ENCODE assay signal across 8 cellular contexts in genomic region chr3:143001034-143001368, GRCh38. TPM values are rescaled to one million over a fixed set of nuclear protein-coding genes. Genes with fewer than 3 reads are reported as not detected.
A peak's percentile ranks its signal among the peaks of the same experiment; 100 is the strongest.
DNase-seq lines count a peak whose midpoint lies in the region; ATAC-seq lines count a peak whose summit lies in the region.

No MANE protein-coding gene starts in this region.

- H3K4me3 Mint-ChIP-seq in activated naive CD8-positive, alpha-beta T cell, result peak overlapping the region; percentile 99

- peak overlapping the region; percentile 100 for H3K27ac Mint-ChIP-seq in activated naive CD8-positive, alpha-beta T cell

- H3K4me1 Mint-ChIP-seq in activated naive CD8-positive, alpha-beta T cell (ENCODE audit: low read depth), result peaks cover 37% of the 10 kb centered on the region

- peak overlapping the region; percentile 96 for H3K4me3 ChIP-seq in Jurkat, Clone E6-1 (ENCODE audit: low read length)
- peak overlapping the region; percentile 97 for H3K4me3 ChIP-seq in iPS-11a (ENCODE audit: low read depth, low read length)

- peak; percentile 47 for ATAC-seq in GM18499 (IDR thresholded peaks at IDR 0.05; ENCODE audit: insufficient read depth, unreplicated experiment)
- ATAC-seq in GM21619 (IDR thresholded peaks at IDR 0.05; ENCODE audit: unreplicated experiment), result peak; percentile 72

- peaks cover 3% of the 10 kb centered on the region for H3K27me3 Mint-ChIP-seq in activated naive CD8-positive, alpha-beta T cell

- H3K36me3 Mint-ChIP-seq in activated naive CD8-positive, alpha-beta T cell, result peaks cover 5% of the 10 kb centered on the region

- H3K9me3 Mint-ChIP-seq in activated naive CD8-positive, alpha-beta T cell (ENCODE audit: low read depth), result no peaks in the 10 kb centered on the region

- DNase-seq in Jurkat, Clone E6-1 (ENCODE audit: low read depth, low spot score), result no peak
- DNase-seq in stimulated activated CD8-positive, alpha-beta memory T cell treated with anti-CD3 and anti-CD28 coated beads, Interleukin-4, amount 100 ng/mL, for 48 hours, result peak; percentile 72
- DNase-seq in cortex of kidney (lab: John Stamatoyannopoulos, UW) (no peak), NCI-H2107 treated with DMSO at 0.1 percent for 48 hours (lab: John Stamatoyannopoulos, UW; ENCODE audit: unreplicated experiment) (no peak)

RNA-seq across cellular contexts. Expression of gene U2SURP, which starts 0.4 kb away (rescaled TPM):
- polyA plus RNA-seq in Jurkat, Clone E6-1 (2012; ENCODE audit: insufficient read depth, insufficient read length), result 109 TPM

RNA-seq across cellular contexts. Expression of gene PAQR9, which starts 37.5 kb away (rescaled TPM):
- polyA plus RNA-seq in Jurkat, Clone E6-1 (2012; ENCODE audit: insufficient read depth, insufficient read length), result 0.95 TPM
